ENCODE assay signal across 2 cellular contexts in genomic region chr11:70034740-70035365, GRCh38.
TF ChIP-seq lines count a peak whose summit lies in the region.

No MANE protein-coding gene starts in this region.

TF ChIP-seq in GM23338, 12 proteins besides CTCF, POLR2A, EP300 and RAD21 (continued from another document):
- TF ChIP-seq CREB1 (CRISPR knock-in tag; IDR thresholded peaks at IDR 0.05; ENCODE audit: low read depth) = no peak
- TF ChIP-seq ETS1 (IDR thresholded peaks at IDR 0.05) = no peak
- no peak for TF ChIP-seq EZH2 (IDR thresholded peaks at IDR 0.05; ENCODE audit: low read depth, unreplicated experiment)
- TF ChIP-seq POLR2AphosphoS5 (IDR thresholded peaks at IDR 0.05; ENCODE audit: low read depth) = no peak
- no peak for TF ChIP-seq JUNB (IDR thresholded peaks at IDR 0.05; ENCODE audit: unreplicated experiment)
- TF ChIP-seq EZH2phosphoT487 (IDR thresholded peaks at IDR 0.05; ENCODE audit: unreplicated experiment) = no peak
- TF ChIP-seq REST (IDR thresholded peaks at IDR 0.05; ENCODE audit: unreplicated experiment) = no peak
- TF ChIP-seq ZNF114 (CRISPR knock-in tag; IDR thresholded peaks at IDR 0.05) = no peak
- TF ChIP-seq NANOG (IDR thresholded peaks at IDR 0.05; ENCODE audit: borderline replicate concordance) = no peak
- TF ChIP-seq STAT1 (IDR thresholded peaks at IDR 0.05; ENCODE audit: unreplicated experiment) = no peak
- no peak for TF ChIP-seq ZNF462 (CRISPR knock-in tag; IDR thresholded peaks at IDR 0.05)

TF ChIP-seq in H1, 55 proteins besides CTCF, POLR2A, EP300 and RAD21 (continued from another document):
- no peak for TF ChIP-seq RBBP5 (IDR thresholded peaks at IDR 0.05; ENCODE audit: borderline replicate concordance, low read depth, low read length)
- TF ChIP-seq CTBP2 (IDR thresholded peaks at IDR 0.05; ENCODE audit: borderline replicate concordance, insufficient read depth, insufficient read length, low read length) = no peak
- TF ChIP-seq CHD2 (IDR thresholded peaks at IDR 0.05; ENCODE audit: low read length) = no peak
- no peak for TF ChIP-seq RFX5 (IDR thresholded peaks at IDR 0.05; ENCODE audit: borderline replicate concordance, low read depth, low read length)
- no peak for TF ChIP-seq ATF2 (IDR thresholded peaks at IDR 0.05; ENCODE audit: low read length)
- no peak for TF ChIP-seq SP2 (IDR thresholded peaks at IDR 0.05; ENCODE audit: low read length)
- no peak for TF ChIP-seq SIN3A (conservative IDR thresholded peaks at IDR 0.05 in 1 of 2, IDR thresholded peaks at IDR 0.05 in 1 of 2; ENCODE audit: low read depth in 1 of 2, low read length in 2 of 2)
- no peak for TF ChIP-seq KDM4A (IDR thresholded peaks at IDR 0.05; ENCODE audit: low read depth, low read length, severe bottlenecking)
- no peak for TF ChIP-seq GTF2F1 (IDR thresholded peaks at IDR 0.05; ENCODE audit: borderline replicate concordance, low read depth, low read length)
- no peak for TF ChIP-seq HDAC6 (IDR thresholded peaks at IDR 0.05; ENCODE audit: low read depth, low read length)
- no peak for TF ChIP-seq POLR2AphosphoS5 (IDR thresholded peaks at IDR 0.05; ENCODE audit: low read depth, low read length)
